4 cellular contexts compared by ENCODE assay signal in genomic region chr2:67204349-67204748, GRCh38.
TF ChIP-seq lines count a peak whose summit lies in the region.

No MANE protein-coding gene starts in this region.

TF ChIP-seq in HepG2, 621 proteins besides CTCF, POLR2A, EP300 and RAD21:
- TF ChIP-seq MAFK (conservative IDR thresholded peaks at IDR 0.05 in 1 of 2, IDR thresholded peaks at IDR 0.05 in 1 of 2; ENCODE audit: low read length in 2 of 2) (peak; percentile 50 to 83), USF2 (IDR thresholded peaks at IDR 0.05; ENCODE audit: low read depth, low read length) (no peak), USF2 (CRISPR knock-in tag; IDR thresholded peaks at IDR 0.05; ENCODE audit: borderline replicate concordance) (no peak), RNF219 (CRISPR knock-in tag; IDR thresholded peaks at IDR 0.05) (no peak), ZNF556 (CRISPR knock-in tag; IDR thresholded peaks at IDR 0.05; ENCODE audit: borderline replicate concordance) (no peak), SMARCE1 (IDR thresholded peaks at IDR 0.05; ENCODE audit: borderline replicate concordance) (no peak), MAFF (IDR thresholded peaks at IDR 0.05; ENCODE audit: low read depth, low read length) (peak; percentile 73), ATF7 (IDR thresholded peaks at IDR 0.05) (no peak), ATF7 (CRISPR knock-in tag; IDR thresholded peaks at IDR 0.05) (no peak), ZKSCAN8 (CRISPR knock-in tag; IDR thresholded peaks at IDR 0.05; ENCODE audit: borderline replicate concordance) (no peak), ZNF850 (CRISPR knock-in tag; conservative IDR thresholded peaks at IDR 0.05) (no peak)

TF ChIP-seq in A549, 52 proteins besides CTCF, POLR2A, EP300 and RAD21:
- no peak for TF ChIP-seq USF2 (IDR thresholded peaks at IDR 0.05)
- TF ChIP-seq FOSB (CRISPR knock-in tag; IDR thresholded peaks at IDR 0.05) = no peak
- TF ChIP-seq HDAC2 (IDR thresholded peaks at IDR 0.05) = no peak
- no peak for TF ChIP-seq HMGXB4 (CRISPR knock-in tag; IDR thresholded peaks at IDR 0.05; ENCODE audit: borderline replicate concordance)
- peak; percentile 51 for TF ChIP-seq MAFK (IDR thresholded peaks at IDR 0.05; ENCODE audit: partially characterized antibody)
- TF ChIP-seq ZNF302 (CRISPR knock-in tag; IDR thresholded peaks at IDR 0.05) = no peak
- no peak for TF ChIP-seq ZC3H11A (IDR thresholded peaks at IDR 0.05)
- no peak for TF ChIP-seq HOXB5 (CRISPR knock-in tag; IDR thresholded peaks at IDR 0.05)
- no peak for TF ChIP-seq HOXA7 (CRISPR knock-in tag; IDR thresholded peaks at IDR 0.05)
TF ChIP-seq in A549: peak in this region for 1.

TF ChIP-seq in IMR-90, 13 proteins besides CTCF, POLR2A, EP300 and RAD21:
- TF ChIP-seq NFE2L2 (IDR thresholded peaks at IDR 0.05; ENCODE audit: low read depth, low read length) (no peak), RFX5 (IDR thresholded peaks at IDR 0.05; ENCODE audit: low read depth, low read length) (no peak), CHD1 (IDR thresholded peaks at IDR 0.05; ENCODE audit: low read depth, low read length) (no peak), USF2 (IDR thresholded peaks at IDR 0.05; ENCODE audit: low read depth, low read length) (no peak), MAFK (IDR thresholded peaks at IDR 0.05; ENCODE audit: low read depth, low read length) (peak; percentile 66), MAZ (IDR thresholded peaks at IDR 0.05; ENCODE audit: borderline replicate concordance, low read depth, low read length) (no peak)
TF ChIP-seq in IMR-90: peak in this region for 1.

TF ChIP-seq in K562, 482 proteins besides CTCF, POLR2A, EP300 and RAD21:
- TF ChIP-seq ZFP91 (CRISPR knock-in tag; IDR thresholded peaks at IDR 0.05) = no peak
- TF ChIP-seq ZNF316 (IDR thresholded peaks at IDR 0.05) = peak; percentile 21; the same call in 1 of the 2 replicates
TF ChIP-seq in K562: peak in this region for 1.
